ENCODE assay signal across 1 cellular context in genomic region chr2:231786177-231786916, GRCh38.
A peak's percentile ranks its signal among the peaks of the same experiment; 100 is the strongest.
TF ChIP-seq lines count a peak whose summit lies in the region.

COPS7B (plus strand) TSS chr2:231786445; CDS start chr2:231788571, 2,126 bp downstream.

TF ChIP-seq in GM12878, 131 proteins besides CTCF, POLR2A, EP300 and RAD21 (continued from another document and continues in another):
- TF ChIP-seq E2F4 (IDR thresholded peaks at IDR 0.05; ENCODE audit: low read depth, low read length), result no peak
- TF ChIP-seq POU2F2 (IDR thresholded peaks at IDR 0.05; ENCODE audit: borderline replicate concordance, low read depth, low read length), result peak; percentile 87
- peak; percentile 81 for TF ChIP-seq ZNF207 (IDR thresholded peaks at IDR 0.05; ENCODE audit: borderline replicate concordance)
- TF ChIP-seq ETV6 (conservative IDR thresholded peaks at IDR 0.05 in 1 of 2, IDR thresholded peaks at IDR 0.05 in 1 of 2; ENCODE audit: borderline replicate concordance in 1 of 2, low read depth in 1 of 2), result peak in 1 of 2 experiments; percentile 48; a peak in 1 of 4 replicates
- peak; percentile 83; the same call in 1 of the 2 replicates for TF ChIP-seq NBN (IDR thresholded peaks at IDR 0.05)
- TF ChIP-seq SRF (IDR thresholded peaks at IDR 0.05; ENCODE audit: low read depth in 2 of 2, low read length in 2 of 2), result peak; percentile 63 to 94
- TF ChIP-seq CEBPZ (IDR thresholded peaks at IDR 0.05; ENCODE audit: low read depth, low read length), result peak; percentile 72
- TF ChIP-seq E4F1 (IDR thresholded peaks at IDR 0.05; ENCODE audit: borderline replicate concordance, partially characterized antibody), result peak; percentile 46
- peak; percentile 72 to 81 for TF ChIP-seq EGR1 (IDR thresholded peaks at IDR 0.05; ENCODE audit: borderline replicate concordance in 1 of 2, low read depth in 2 of 2, low read length in 2 of 2)
- peak; percentile 77; the same call in 1 of the 2 replicates for TF ChIP-seq POLR2AphosphoS2 (IDR thresholded peaks at IDR 0.05; ENCODE audit: low read depth, low read length)
- TF ChIP-seq CBX5 (IDR thresholded peaks at IDR 0.05; ENCODE audit: low read depth), result peak; percentile 96; the same call in 1 of the 2 replicates
- peak; percentile 42 to 73; a peak in 2 of 4 replicates for TF ChIP-seq IKZF2 (IDR thresholded peaks at IDR 0.05)
- peak; percentile 83 for TF ChIP-seq CHD2 (IDR thresholded peaks at IDR 0.05; ENCODE audit: borderline replicate concordance, low read depth, low read length)
- TF ChIP-seq IRF4 (IDR thresholded peaks at IDR 0.05; ENCODE audit: low read depth, low read length), result peak; percentile 56
- TF ChIP-seq SREBF2 (IDR thresholded peaks at IDR 0.05; ENCODE audit: low read length), result no peak; the same call in 1 of the 2 replicates
- peak; percentile 93 for TF ChIP-seq LARP7 (IDR thresholded peaks at IDR 0.05)
- peak; percentile 95 for TF ChIP-seq IKZF1 (conservative IDR thresholded peaks at IDR 0.05)
- TF ChIP-seq CEBPB (IDR thresholded peaks at IDR 0.05; ENCODE audit: borderline replicate concordance in 1 of 2, low read depth in 2 of 2, low read length in 2 of 2), result 0 out of 4 replicates have a peak, but pooled peaks of 1 of the 2 experiments have one; percentile 21
- TF ChIP-seq IRF3 (IDR thresholded peaks at IDR 0.05), result peak; percentile 49; the same call in 1 of the 2 replicates
- TF ChIP-seq MEF2A (IDR thresholded peaks at IDR 0.05; ENCODE audit: insufficient read depth, low read depth, low read length), result peak; percentile 84; the same call in 1 of the 2 replicates
- no peak for TF ChIP-seq STAT3 (IDR thresholded peaks at IDR 0.05; ENCODE audit: low read depth, low read length)
- TF ChIP-seq PAX8 (IDR thresholded peaks at IDR 0.05), result no peak
- peak; percentile 55 for TF ChIP-seq MLLT1 (IDR thresholded peaks at IDR 0.05)
- 0 out of 2 replicates have a peak, but pooled peaks have one; percentile 19 for TF ChIP-seq FOXM1 (IDR thresholded peaks at IDR 0.05; ENCODE audit: low read depth, low read length)
- peak; percentile 76 for TF ChIP-seq TCF12 (IDR thresholded peaks at IDR 0.05; ENCODE audit: low read depth, low read length)
- TF ChIP-seq PKNOX1 (IDR thresholded peaks at IDR 0.05), result peak; percentile 50; the same call in 1 of the 2 replicates
- no peak for TF ChIP-seq HDAC6 (IDR thresholded peaks at IDR 0.05; ENCODE audit: unreplicated experiment)
- TF ChIP-seq BMI1 (IDR thresholded peaks at IDR 0.05; ENCODE audit: borderline replicate concordance), result no peak
- peak; percentile 74; the same call in 1 of the 2 replicates for TF ChIP-seq SMARCA5 (IDR thresholded peaks at IDR 0.05)
- TF ChIP-seq ZZZ3 (IDR thresholded peaks at IDR 0.05; ENCODE audit: control insufficient read depth, insufficient read length, low read depth), result peak; percentile 75
- TF ChIP-seq MEF2B (IDR thresholded peaks at IDR 0.05; ENCODE audit: partially characterized antibody, poor library complexity, severe bottlenecking), result no peak
- no peak for TF ChIP-seq USF2 (IDR thresholded peaks at IDR 0.05; ENCODE audit: borderline replicate concordance, low read depth, low read length)
- peak; percentile 76; the same call in 1 of the 2 replicates for TF ChIP-seq RB1 (IDR thresholded peaks at IDR 0.05; ENCODE audit: borderline replicate concordance)
- peak; percentile 47 for TF ChIP-seq USF1 (IDR thresholded peaks at IDR 0.05; ENCODE audit: borderline replicate concordance, extremely low read length, insufficient read depth, low read depth, low read length)
- TF ChIP-seq REST (IDR thresholded peaks at IDR 0.05; ENCODE audit: low read depth, low read length), result peak; percentile 32; the same call in 1 of the 2 replicates
- TF ChIP-seq ASH2L (IDR thresholded peaks at IDR 0.05; ENCODE audit: borderline replicate concordance, low read depth), result peak; percentile 95; the same call in 1 of the 2 replicates
- TF ChIP-seq NR2C1 (IDR thresholded peaks at IDR 0.05), result peak; percentile 87
- 0 out of 2 replicates have a peak, but pooled peaks have one; percentile 9 for TF ChIP-seq BACH1 (IDR thresholded peaks at IDR 0.05; ENCODE audit: borderline replicate concordance)
